Comparison of ENCODE assay signal across 1 cellular context in the genomic region with DNA sequence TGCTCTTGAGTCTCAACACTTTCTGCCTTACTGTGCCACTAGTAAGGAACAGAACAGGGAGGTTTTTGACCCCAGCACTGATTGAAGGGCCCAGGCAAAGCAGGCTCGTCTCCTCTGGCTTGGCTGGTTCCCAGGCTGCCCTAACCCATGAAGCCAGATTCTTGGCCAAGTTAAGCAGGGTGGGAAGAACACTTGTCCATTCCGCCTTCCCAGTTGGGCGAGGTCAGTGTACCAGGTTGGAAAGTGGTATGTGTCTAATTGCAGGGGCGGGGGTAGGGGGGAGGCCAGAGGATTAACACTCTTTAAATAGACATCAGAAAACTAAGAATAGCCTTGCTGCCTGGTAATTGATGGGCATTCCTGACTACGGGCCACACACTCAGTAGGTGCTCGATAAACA.
TF ChIP-seq lines count a peak whose summit lies in the region.

No MANE protein-coding gene starts in this region.

TF ChIP-seq in HEK293, 187 proteins besides CTCF, POLR2A, EP300 and RAD21 (continued from another document):
- TF ChIP-seq, protein P1, sequence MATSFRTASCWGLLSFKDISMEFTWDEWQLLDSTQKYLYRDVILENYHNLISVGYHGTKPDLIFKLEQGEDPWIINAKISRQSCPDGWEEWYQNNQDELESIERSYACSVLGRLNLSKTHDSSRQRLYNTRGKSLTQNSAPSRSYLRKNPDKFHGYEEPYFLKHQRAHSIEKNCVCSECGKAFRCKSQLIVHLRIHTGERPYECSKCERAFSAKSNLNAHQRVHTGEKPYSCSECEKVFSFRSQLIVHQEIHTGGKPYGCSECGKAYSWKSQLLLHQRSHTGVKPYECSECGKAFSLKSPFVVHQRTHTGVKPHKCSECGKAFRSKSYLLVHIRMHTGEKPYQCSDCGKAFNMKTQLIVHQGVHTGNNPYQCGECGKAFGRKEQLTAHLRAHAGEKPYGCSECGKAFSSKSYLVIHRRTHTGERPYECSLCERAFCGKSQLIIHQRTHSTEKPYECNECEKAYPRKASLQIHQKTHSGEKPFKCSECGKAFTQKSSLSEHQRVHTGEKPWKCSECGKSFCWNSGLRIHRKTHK (tag by site-specific recombination; IDR thresholded peaks at IDR 0.05), result no peak
- no peak for TF ChIP-seq ZNF623 (tag by site-specific recombination; IDR thresholded peaks at IDR 0.05)
